9 cellular contexts compared by ENCODE assay signal in the genomic region with DNA sequence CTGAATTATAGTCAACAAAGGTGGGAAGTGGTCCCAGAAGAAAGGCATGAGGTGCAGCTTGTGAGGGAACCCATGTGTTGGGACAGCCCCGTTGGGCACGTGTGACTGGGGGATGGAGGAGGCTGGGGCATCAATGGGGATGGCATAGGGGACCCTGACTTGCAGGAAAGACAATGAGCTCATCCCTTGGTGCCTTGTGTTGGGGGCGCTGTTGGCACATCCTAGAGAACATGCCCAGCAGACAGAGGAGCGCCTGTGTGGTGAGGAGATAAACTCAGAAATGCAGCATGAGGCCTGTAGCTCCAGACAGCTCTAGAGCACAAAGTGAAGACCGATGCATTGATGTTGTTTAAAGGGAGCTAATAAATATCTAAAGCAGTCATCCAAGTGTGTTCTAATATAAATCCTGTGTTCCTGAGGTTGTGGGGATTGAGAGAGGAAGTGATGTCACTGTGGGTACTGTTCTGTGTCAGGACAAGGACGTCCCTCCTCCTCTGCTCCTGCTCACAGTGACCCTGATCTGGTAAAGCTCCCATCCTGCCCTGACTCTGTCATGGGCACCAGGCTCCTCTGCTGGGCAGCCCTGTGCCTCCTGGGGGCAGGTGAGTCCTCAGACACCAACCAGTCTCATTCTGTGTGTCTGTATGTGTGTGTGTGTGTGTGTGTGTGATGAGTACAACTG.
DNase-seq lines count a peak whose midpoint lies in the region; ATAC-seq and TF ChIP-seq lines count a peak whose summit lies in the region.
"Had no signal": no experiment of that assay in that cellular context is flagged by ENCODE, and none has a peak within 500 bp of the region (broad histone marks: within the 10 kb centered on the region; RNA-seq: fewer than 3 reads in every experiment).

No MANE protein-coding gene starts in this region.

- peak; percentile 70 for DNase-seq in CD1c-positive myeloid dendritic cell (ENCODE audit: extremely low spot score)
- peak; percentile 25 for DNase-seq in PC-3
- DNase-seq in glomerular visceral epithelial cell (ENCODE audit: extremely low spot score), result peak; percentile 42
- DNase-seq in AG20443 (ENCODE audit: low spot score), result no peak
- no peak for DNase-seq in GM19238 (ENCODE audit: insufficient read length, low spot score)
- DNase-seq in NCI-H146 (lab: John Stamatoyannopoulos, UW), result no peak
- DNase-seq: right cardiac atrium had no signal

- H3K79me2 ChIP-seq in PC-3 (ENCODE audit: low read length), result no peaks in the 10 kb centered on the region

- CTCF ChIA-PET in PC-3 (lab: Charles Lee), result no interaction called here

- no TSS peak for BruUV-seq in PC-3 (replicated peaks; lab: Mats Ljungman, UMichigan)

- no peaks in the 10 kb centered on the region for H4K20me1 ChIP-seq in PC-3 (ENCODE audit: low read length)

- H3K36me3 ChIP-seq in PC-3 (ENCODE audit: low read depth, low read length), result no peaks in the 10 kb centered on the region

- no peaks in the 10 kb centered on the region for H3K9me3 ChIP-seq in PC-3 (ENCODE audit: low read length)

- H3K4me2 ChIP-seq in PC-3 (ENCODE audit: low read length), result peak overlapping the region; percentile 76

- H3K9ac ChIP-seq in PC-3 (ENCODE audit: low read length), result peak overlapping the region; percentile 58

- H3K4me3 ChIP-seq in PC-3 (ENCODE audit: low read length), result peak overlapping the region; percentile 39

- ATAC-seq in GM19397 (IDR thresholded peaks at IDR 0.05; ENCODE audit: unreplicated experiment) (peak; percentile 42), PC-3 (peak; percentile 34), GM21529 (IDR thresholded peaks at IDR 0.05; ENCODE audit: unreplicated experiment) (no peak)
- ATAC-seq: right cardiac atrium had no signal

- TF ChIP-seq CTCF in PC-3 (conservative IDR thresholded peaks at IDR 0.05; ENCODE audit: low read depth, low read length), result no peak; the same call in 1 of the 2 replicates

- POLR2A ChIA-PET in PC-3 (lab: Charles Lee; ENCODE audit: unreplicated experiment), result interaction anchor here (0.6 to 0.7 kb wide), 3 partner anchors 8 to 438 kb away, joined by 3 read pairs; no protein-coding TSS in a partner anchor

- no peaks in the 10 kb centered on the region for H3K27me3 ChIP-seq in PC-3 (ENCODE audit: low read length)

- peak overlapping the region; percentile 93 for H3K27ac ChIP-seq in PC-3 (ENCODE audit: low read length)

- H3K4me1 ChIP-seq in PC-3 (ENCODE audit: insufficient read depth, low read length), result peaks cover 25% of the 10 kb centered on the region

- no peaks in the 10 kb centered on the region for H3K9me2 ChIP-seq in PC-3 (replicated peaks; ENCODE audit: low read length)

- intact Hi-C loops in PC-3 (cut with micrococcal nuclease), result loop anchor here (2.0 kb wide), 1 partner anchor 25 kb away; no protein-coding TSS in a partner anchor

- H2AFZ ChIP-seq in PC-3 (ENCODE audit: low read length), result peak overlapping the region; percentile 70

- peaks cover 8% of the 10 kb centered on the region for H3F3A ChIP-seq in PC-3 (ENCODE audit: low read length, unreplicated experiment)

Comparison
In these comparisons a context has a peak if more than half of its experiments do, and no peak if none do; other contexts are left out.
1. DNase-seq: peak in CD1c-positive myeloid dendritic cell (single experiment), PC-3 (single experiment) and glomerular visceral epithelial cell (single experiment); none in AG20443 (single experiment), GM19238 (single experiment) and NCI-H146 (single experiment).